Comparison of ENCODE assay signal across 18 cellular contexts in genomic region chr3:33575313-33575712, GRCh38.
DNase-seq lines count a peak whose midpoint lies in the region; ATAC-seq and TF ChIP-seq lines count a peak whose summit lies in the region.
"Had no signal": no experiment of that assay in that cellular context is flagged by ENCODE, and none has a peak within 500 bp of the region (broad histone marks: within the 10 kb centered on the region; RNA-seq: fewer than 3 reads in every experiment).

No MANE protein-coding gene starts in this region.

- no peaks in the 10 kb centered on the region for H4K20me1 ChIP-seq in GM23248 (ENCODE audit: insufficient read depth)

- 96 to 100% methylated on average over 1 of the region's 1 CpG for WGBS in GM23248 (ENCODE audit: low coverage in 1 of 2, low lambda C conversion rate in 2 of 2, missing lambda C conversion rate in 2 of 2), 2 experiments

- no peaks in the 10 kb centered on the region; the same call in 1 of the 2 replicates for H3K36me3 ChIP-seq in GM23248 (ENCODE audit: low read depth)
- peaks cover 33% of the 10 kb centered on the region for H3K36me3 ChIP-seq in upper lobe of right lung
- H3K36me3 ChIP-seq: MG63 had no signal

- no peak for TF ChIP-seq POLR2A in NB4 (IDR thresholded peaks at IDR 0.05; ENCODE audit: extremely low read depth, insufficient read length)

- H3K4me2 ChIP-seq in GM23248 (ENCODE audit: unreplicated experiment) = no peak overlapping the region

- H3K79me2 ChIP-seq in GM23248 (ENCODE audit: insufficient read depth) = no peaks in the 10 kb centered on the region

- no peak overlapping the region for H3K9ac ChIP-seq in GM23248

- peak; percentile 44 to 50 for DNase-seq in AML-193 (lab: John Stamatoyannopoulos, UW)
- DNase-seq in GM20000 (ENCODE audit: low spot score) = peak; percentile 6
- peak; percentile 17 for DNase-seq in NB4 (ENCODE audit: low read depth)
- DNase-seq in RPMI8226 = peak; percentile 23
- DNase-seq in NCI-H446 (lab: John Stamatoyannopoulos, UW) = no peak
- DNase-seq in left colon = no peak
- DNase-seq in GM23248 = no peak
- DNase-seq in upper lobe of right lung = no peak
- DNase-seq: H9, HFFc6, MG63, NCI-H1694, NCI-H2081, NCI-H2171, NCI-H345, NCI-H526, Peyer's patch had no signal

- H3F3A ChIP-seq in GM23248 (ENCODE audit: insufficient read depth) = peaks cover 18% of the 10 kb centered on the region

- in situ Hi-C loops in GM23248 (cut with MboI) = no loop called here

- no peak overlapping the region for H2AFZ ChIP-seq in GM23248

- H3K4me3 ChIP-seq in NB4 (ENCODE audit: low read depth, low read length) = no peak overlapping the region
- no peak overlapping the region for H3K4me3 ChIP-seq in GM23248
- H3K4me3 ChIP-seq in upper lobe of right lung = no peak overlapping the region
- H3K4me3 ChIP-seq: MG63, Peyer's patch had no signal

- TF ChIP-seq CTCF in GM20000 (IDR thresholded peaks at IDR 0.05; ENCODE audit: extremely low read depth, missing control alignments) (no peak), NB4 (IDR thresholded peaks at IDR 0.05; ENCODE audit: low read depth, low read length) (no peak), upper lobe of right lung (IDR thresholded peaks at IDR 0.05) (no peak)

- H3K4me1 ChIP-seq in GM23248 (ENCODE audit: insufficient read depth) (peaks cover 20% of the 10 kb centered on the region), upper lobe of right lung (peaks cover 6% of the 10 kb centered on the region)
- H3K4me1 ChIP-seq: Peyer's patch had no signal

- no peak overlapping the region for H3K27ac ChIP-seq in GM23248
- no peak overlapping the region for H3K27ac ChIP-seq in upper lobe of right lung
- H3K27ac ChIP-seq: C4-2B, Peyer's patch had no signal

- ATAC-seq in left colon (no peak), upper lobe of right lung (no peak)

- H3K27me3 ChIP-seq in GM23248 (replicated peaks; ENCODE audit: insufficient read depth) = no peaks in the 10 kb centered on the region
- no peaks in the 10 kb centered on the region for H3K27me3 ChIP-seq in upper lobe of right lung
- H3K27me3 ChIP-seq: MG63, Peyer's patch had no signal

- intact Hi-C loops in left colon (cut with DNase I, micrococcal nuclease) (no loop called here), upper lobe of right lung (cut with DNase I) (no loop called here)

- H3K9me3 ChIP-seq in GM23248 (ENCODE audit: low read depth) (no peaks in the 10 kb centered on the region), upper lobe of right lung (no peaks in the 10 kb centered on the region)
- H3K9me3 ChIP-seq: MG63, Peyer's patch had no signal

- no peaks in the 10 kb centered on the region for H3K9me2 ChIP-seq in GM23248 (ENCODE audit: insufficient read depth)

Comparison
In these comparisons a context has a peak if more than half of its experiments do, and no peak if none do; other contexts are left out.
1. DNase-seq: peak in AML-193 (2 of 2), GM20000 (single experiment), NB4 (single experiment) and RPMI8226 (single experiment); none in NCI-H446 (0 of 2), left colon (0 of 2), GM23248 (single experiment) and upper lobe of right lung (single experiment).